ENCODE assay signal across 1 cellular context in the genomic region with DNA sequence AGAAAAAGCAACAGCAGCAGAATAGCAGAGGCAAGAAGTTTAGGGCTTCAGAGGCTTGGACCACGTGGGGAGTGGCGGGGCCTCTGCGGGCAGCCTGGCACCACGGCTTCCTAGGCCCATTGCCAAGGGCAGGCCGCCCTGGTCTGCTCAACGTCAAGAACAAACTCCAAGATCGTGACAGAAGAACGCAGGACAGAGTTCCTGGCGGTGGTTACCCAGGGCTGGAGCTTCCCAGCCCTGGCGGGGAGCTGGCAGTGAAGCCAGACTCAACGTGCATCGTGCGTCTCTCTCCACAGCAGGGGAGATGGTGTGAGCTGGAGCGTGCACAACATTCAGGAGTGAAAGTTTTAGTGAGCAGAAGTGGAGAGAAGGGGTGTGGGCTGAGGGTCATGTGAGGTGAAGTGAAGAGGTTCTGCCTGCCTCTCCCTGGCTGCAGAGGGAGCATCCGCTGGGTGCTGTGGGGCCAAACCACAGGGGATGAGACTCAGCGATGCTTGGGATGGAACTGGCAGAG.
TF ChIP-seq lines count a peak whose summit lies in the region.

No MANE protein-coding gene starts in this region.

TF ChIP-seq in GM12878, 131 proteins besides CTCF, POLR2A, EP300 and RAD21:
- TF ChIP-seq ZNF274 (IDR thresholded peaks at IDR 0.05; ENCODE audit: insufficient read depth, insufficient read length) (no peak), EED (IDR thresholded peaks at IDR 0.05; ENCODE audit: low read depth) (0 out of 2 replicates have a peak, but pooled peaks have one; percentile 13), PAX5 (IDR thresholded peaks at IDR 0.05; ENCODE audit: borderline replicate concordance, low read depth, low read length) (0 out of 2 replicates have a peak, but pooled peaks have one; percentile 19)
